Comparison of ENCODE assay signal across 1 cellular context in genomic region chr5:74040065-74040551, GRCh38.
TF ChIP-seq lines count a peak whose summit lies in the region.

No MANE protein-coding gene starts in this region.

TF ChIP-seq in GM23338, 12 proteins besides CTCF, POLR2A, EP300 and RAD21 (continued from another document):
- no peak for TF ChIP-seq REST (IDR thresholded peaks at IDR 0.05; ENCODE audit: unreplicated experiment)
- no peak for TF ChIP-seq POLR2AphosphoS5 (IDR thresholded peaks at IDR 0.05; ENCODE audit: low read depth)
